ENCODE assay signal across 33 cellular contexts in genomic region chr7:68122806-68123205, GRCh38.
"Had no signal": no experiment of that assay in that cellular context is flagged by ENCODE, and none has a peak within 500 bp of the region (broad histone marks: within the 10 kb centered on the region; RNA-seq: fewer than 3 reads in every experiment).

No MANE protein-coding gene starts in this region.

- H3K27ac ChIP-seq: adrenal gland, body of pancreas, brain microvascular endothelial cell, breast epithelium, VCaP had no signal

- H3K27me3 Mint-ChIP-seq: activated B cell treated with CpG ODN at 0.5 μM for 24 hours; activated CD4-positive, alpha-beta memory T cell treated with anti-CD3 and anti-CD28 coated beads for 36 hours; activated CD4-positive, alpha-beta T cell treated with anti-CD3 and anti-CD28 coated beads, Interleukin-2, amount 10 ng/mL, durations not matched to agents 24 days and 14 days; activated naive CD8-positive, alpha-beta T cell treated with anti-CD3 and anti-CD28 coated beads for 36 hours; activated T-helper 17 cell treated with anti-CD3 and anti-CD28 coated beads, Interleukin-2, amount 50 U/mL, for 72 hours had no signal

- H3K4me1 Mint-ChIP-seq: activated B cell treated with CpG ODN at 0.5 μM for 24 hours; activated CD4-positive, alpha-beta T cell treated with anti-CD3 and anti-CD28 coated beads, Interleukin-2, amount 10 ng/mL, durations not matched to agents 24 days and 14 days; activated naive CD8-positive, alpha-beta T cell treated with anti-CD3 and anti-CD28 coated beads for 36 hours; activated T-helper 17 cell treated with anti-CD3 and anti-CD28 coated beads, Interleukin-2, amount 50 U/mL, for 72 hours had no signal

- DNase-seq: activated B cell treated with CpG ODN at 0.5 μM for 24 hours; activated CD4-positive, alpha-beta memory T cell treated with anti-CD3 and anti-CD28 coated beads for 36 hours; activated CD4-positive, alpha-beta T cell treated with anti-CD3 and anti-CD28 coated beads for 4 hours; activated CD4-positive, alpha-beta T cell treated with anti-CD3 and anti-CD28 coated beads, Interleukin-2, amount 10 ng/mL, durations not matched to agents 24 days and 14 days; activated CD4-positive, alpha-beta T cell treated with anti-CD3 and anti-CD28 coated beads, Interleukin-2, amount 50 U/mL, for 1 hour; activated CD4-positive, alpha-beta T cell treated with anti-CD3 and anti-CD28 coated beads, Interleukin-2, amount 50 U/mL, for 4 hours; activated CD4-positive, CD25-positive, alpha-beta regulatory T cell treated with anti-CD3 and anti-CD28 coated beads, Interleukin-2, amount 50 U/mL, for 72 hours; activated CD8-positive, alpha-beta memory T cell treated with anti-CD3 and anti-CD28 coated beads, Interleukin-2, amount 50 U/mL, for 4 hours; activated effector memory CD4-positive, alpha-beta T cell treated with anti-CD3 and anti-CD28 coated beads, Interleukin-2, amount 50 U/mL, for 16 hours; activated gamma-delta T cell treated with Interleukin-2 at 50 U/mL for 16 hours; activated naive CD4-positive, alpha-beta T cell; activated naive CD4-positive, alpha-beta T cell treated with anti-CD3 and anti-CD28 coated beads for 36 hours; activated naive CD4-positive, alpha-beta T cell treated with anti-CD3 and anti-CD28 coated beads, Interleukin-2, amount 50 U/mL, for 16 hours; activated naive CD8-positive, alpha-beta T cell treated with anti-CD3 and anti-CD28 coated beads for 36 hours; activated T-cell treated with anti-CD3 and anti-CD28 coated beads for 4 hours; activated T-cell treated with anti-CD3 and anti-CD28 coated beads, Interleukin-2, amount 50 U/mL, for 1 hour; activated T-cell treated with anti-CD3 and anti-CD28 coated beads, Interleukin-2, amount 50 U/mL, for 4 hours; activated T-cell treated with anti-CD3 and anti-CD28 coated beads, Interleukin-2, amount 50 U/mL, for 72 hours; adrenal gland; amniotic stem cell; aorta; body of pancreas; brain microvascular endothelial cell; central memory CD4-positive, alpha-beta T cell; T-helper 2 cell; T-helper 9 cell had no signal

- ATAC-seq: activated naive CD4-positive, alpha-beta T cell treated with anti-CD3 and anti-CD28 coated beads, Interleukin-2, amount 50 U/mL, for 72 hours; activated T-cell treated with anti-CD3 and anti-CD28 coated beads, Interleukin-2, amount 50 U/mL, for 4 hours; activated T-cell treated with anti-CD3 and anti-CD28 coated beads, Interleukin-2, amount 50 U/mL, for 72 hours; activated T-helper 17 cell treated with anti-CD3 and anti-CD28 coated beads, Interleukin-2, amount 50 U/mL, for 72 hours; body of pancreas had no signal

- H3K4me3 Mint-ChIP-seq: activated B cell treated with CpG ODN at 0.5 μM for 24 hours; activated CD4-positive, alpha-beta memory T cell treated with anti-CD3 and anti-CD28 coated beads for 36 hours; activated CD4-positive, alpha-beta T cell treated with anti-CD3 and anti-CD28 coated beads, Interleukin-2, amount 10 ng/mL, durations not matched to agents 24 days and 14 days; activated naive CD4-positive, alpha-beta T cell treated with anti-CD3 and anti-CD28 coated beads for 36 hours; activated naive CD8-positive, alpha-beta T cell treated with anti-CD3 and anti-CD28 coated beads for 36 hours; activated T-cell treated with anti-CD3 and anti-CD28 coated beads, Interleukin-2, amount 50 U/mL, for 4 hours; activated T-cell treated with anti-CD3 and anti-CD28 coated beads, Interleukin-2, amount 50 U/mL, for 72 hours; activated T-helper 1 cell treated with anti-CD3 and anti-CD28 coated beads, Interleukin-12 subunit alpha, Interleukin-12 subunit beta, Interleukin-2, Interleukin-4 antibody, amounts not matched to agents 30 ng/mL and 10 ng/mL and 1 ng/mL, durations not matched to agents 14 hours and 24 hours and 36 hours; activated T-helper 17 cell treated with anti-CD3 and anti-CD28 coated beads, Interleukin-2, amount 50 U/mL, for 72 hours; T-helper 1 cell treated with Interleukin-12 subunit alpha and Interleukin-12 subunit beta and Interleukin-4 antibody, amounts not matched to agents 30 μg/mL and 1 μg/mL, for 36 hours; T-helper 2 cell treated with Interferon-gamma antibody and Interleukin-4, amounts not matched to agents 5 μg/mL and 100 μg/mL, for 36 hours had no signal

- H3K36me3 ChIP-seq: adrenal gland, brain microvascular endothelial cell, breast epithelium had no signal

- H3K36me3 Mint-ChIP-seq: activated CD4-positive, alpha-beta memory T cell treated with anti-CD3 and anti-CD28 coated beads for 36 hours; activated naive CD8-positive, alpha-beta T cell treated with anti-CD3 and anti-CD28 coated beads for 36 hours had no signal

- H3K27ac Mint-ChIP-seq: activated B cell treated with CpG ODN at 0.5 μM for 24 hours; activated CD4-positive, alpha-beta memory T cell treated with anti-CD3 and anti-CD28 coated beads for 36 hours; activated CD4-positive, alpha-beta T cell treated with anti-CD3 and anti-CD28 coated beads, Interleukin-2, amount 10 ng/mL, durations not matched to agents 24 days and 14 days; activated naive CD4-positive, alpha-beta T cell treated with anti-CD3 and anti-CD28 coated beads for 36 hours; activated naive CD4-positive, alpha-beta T cell treated with anti-CD3 and anti-CD28 coated beads, Interleukin-2, amount 50 U/mL, for 72 hours; activated naive CD8-positive, alpha-beta T cell treated with anti-CD3 and anti-CD28 coated beads for 36 hours; activated T-cell treated with anti-CD3 and anti-CD28 coated beads, Interleukin-2, amount 50 U/mL, for 72 hours; activated T-helper 1 cell treated with anti-CD3 and anti-CD28 coated beads, Interleukin-12 subunit alpha, Interleukin-12 subunit beta, Interleukin-2, Interleukin-4 antibody, amounts not matched to agents 30 ng/mL and 10 ng/mL and 1 ng/mL, durations not matched to agents 14 hours and 24 hours and 36 hours; activated T-helper 17 cell treated with anti-CD3 and anti-CD28 coated beads, Interleukin-2, amount 50 U/mL, for 72 hours; T-helper 1 cell treated with Interleukin-12 subunit alpha and Interleukin-12 subunit beta and Interleukin-4 antibody, amounts not matched to agents 30 μg/mL and 1 μg/mL, for 36 hours; T-helper 2 cell treated with Interferon-gamma antibody and Interleukin-4, amounts not matched to agents 5 μg/mL and 100 μg/mL, for 36 hours had no signal

- H3K27me3 ChIP-seq: adrenal gland, body of pancreas, brain microvascular endothelial cell, breast epithelium had no signal

- H3K4me1 ChIP-seq: adrenal gland, body of pancreas, breast epithelium had no signal

- H3K4me3 ChIP-seq: adrenal gland, body of pancreas, breast epithelium had no signal
